In the genomic region with DNA sequence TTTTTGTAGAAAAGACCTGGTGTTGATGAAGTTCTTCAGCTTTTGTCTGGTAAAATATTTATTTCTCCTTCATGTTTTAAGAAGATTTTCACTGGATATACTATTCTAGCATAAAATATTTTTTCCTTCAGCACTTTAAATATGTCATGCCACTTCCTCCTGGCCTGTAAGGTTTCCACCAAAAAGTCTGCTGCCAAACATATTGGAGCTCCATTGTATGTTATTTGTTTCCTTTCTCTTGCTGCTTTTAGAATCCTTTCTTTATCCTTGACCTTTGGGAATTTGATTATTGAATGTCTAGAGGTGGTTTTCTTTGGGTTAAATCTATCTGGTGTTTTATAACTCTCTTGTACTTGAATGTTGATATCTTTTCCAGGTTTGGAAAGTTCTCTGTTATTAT, we compare ENCODE assay signal across 1 cellular context.
TF ChIP-seq lines count a peak whose summit lies in the region.

No MANE protein-coding gene starts in this region.

TF ChIP-seq in K562, 482 proteins besides CTCF, POLR2A, EP300 and RAD21 (continued from another document):
- TF ChIP-seq, protein P1, sequence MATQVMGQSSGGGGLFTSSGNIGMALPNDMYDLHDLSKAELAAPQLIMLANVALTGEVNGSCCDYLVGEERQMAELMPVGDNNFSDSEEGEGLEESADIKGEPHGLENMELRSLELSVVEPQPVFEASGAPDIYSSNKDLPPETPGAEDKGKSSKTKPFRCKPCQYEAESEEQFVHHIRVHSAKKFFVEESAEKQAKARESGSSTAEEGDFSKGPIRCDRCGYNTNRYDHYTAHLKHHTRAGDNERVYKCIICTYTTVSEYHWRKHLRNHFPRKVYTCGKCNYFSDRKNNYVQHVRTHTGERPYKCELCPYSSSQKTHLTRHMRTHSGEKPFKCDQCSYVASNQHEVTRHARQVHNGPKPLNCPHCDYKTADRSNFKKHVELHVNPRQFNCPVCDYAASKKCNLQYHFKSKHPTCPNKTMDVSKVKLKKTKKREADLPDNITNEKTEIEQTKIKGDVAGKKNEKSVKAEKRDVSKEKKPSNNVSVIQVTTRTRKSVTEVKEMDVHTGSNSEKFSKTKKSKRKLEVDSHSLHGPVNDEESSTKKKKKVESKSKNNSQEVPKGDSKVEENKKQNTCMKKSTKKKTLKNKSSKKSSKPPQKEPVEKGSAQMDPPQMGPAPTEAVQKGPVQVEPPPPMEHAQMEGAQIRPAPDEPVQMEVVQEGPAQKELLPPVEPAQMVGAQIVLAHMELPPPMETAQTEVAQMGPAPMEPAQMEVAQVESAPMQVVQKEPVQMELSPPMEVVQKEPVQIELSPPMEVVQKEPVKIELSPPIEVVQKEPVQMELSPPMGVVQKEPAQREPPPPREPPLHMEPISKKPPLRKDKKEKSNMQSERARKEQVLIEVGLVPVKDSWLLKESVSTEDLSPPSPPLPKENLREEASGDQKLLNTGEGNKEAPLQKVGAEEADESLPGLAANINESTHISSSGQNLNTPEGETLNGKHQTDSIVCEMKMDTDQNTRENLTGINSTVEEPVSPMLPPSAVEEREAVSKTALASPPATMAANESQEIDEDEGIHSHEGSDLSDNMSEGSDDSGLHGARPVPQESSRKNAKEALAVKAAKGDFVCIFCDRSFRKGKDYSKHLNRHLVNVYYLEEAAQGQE (CRISPR knock-in tag; IDR thresholded peaks at IDR 0.05; ENCODE audit: low read depth) = no peak
- no peak for TF ChIP-seq TCF7L2 (IDR thresholded peaks at IDR 0.05; ENCODE audit: low read depth, low read length)
- no peak for TF ChIP-seq EZH2 (IDR thresholded peaks at IDR 0.05; ENCODE audit: borderline replicate concordance, low read depth, low read length)
- peak; percentile 74 to 85 for TF ChIP-seq TRIM24 (IDR thresholded peaks at IDR 0.05)
- TF ChIP-seq KAT2B (IDR thresholded peaks at IDR 0.05; ENCODE audit: low read depth, low read length) = no peak
- TF ChIP-seq BRCA1 (IDR thresholded peaks at IDR 0.05) = no peak
- TF ChIP-seq BRCA1 (CRISPR knock-in tag; IDR thresholded peaks at IDR 0.05) = no peak
- TF ChIP-seq, protein P2, sequence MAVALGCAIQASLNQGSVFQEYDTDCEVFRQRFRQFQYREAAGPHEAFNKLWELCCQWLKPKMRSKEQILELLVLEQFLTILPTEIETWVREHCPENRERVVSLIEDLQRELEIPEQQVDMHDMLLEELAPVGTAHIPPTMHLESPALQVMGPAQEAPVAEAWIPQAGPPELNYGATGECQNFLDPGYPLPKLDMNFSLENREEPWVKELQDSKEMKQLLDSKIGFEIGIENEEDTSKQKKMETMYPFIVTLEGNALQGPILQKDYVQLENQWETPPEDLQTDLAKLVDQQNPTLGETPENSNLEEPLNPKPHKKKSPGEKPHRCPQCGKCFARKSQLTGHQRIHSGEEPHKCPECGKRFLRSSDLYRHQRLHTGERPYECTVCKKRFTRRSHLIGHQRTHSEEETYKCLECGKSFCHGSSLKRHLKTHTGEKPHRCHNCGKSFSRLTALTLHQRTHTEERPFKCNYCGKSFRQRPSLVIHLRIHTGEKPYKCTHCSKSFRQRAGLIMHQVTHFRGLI (CRISPR knock-in tag; IDR thresholded peaks at IDR 0.05) = no peak
- no peak for TF ChIP-seq TAL1 (IDR thresholded peaks at IDR 0.05)
- TF ChIP-seq ZNF354B (CRISPR knock-in tag; IDR thresholded peaks at IDR 0.05) = no peak
- no peak for TF ChIP-seq PYGO2 (tag; IDR thresholded peaks at IDR 0.05)
- TF ChIP-seq POLR2B (IDR thresholded peaks at IDR 0.05; ENCODE audit: low read depth, partially characterized antibody) = no peak
TF ChIP-seq in K562: peak in this region for 6.
